ENCODE assay signal across 9 cellular contexts in genomic region chr19:7926727-7927604, GRCh38. TPM values are rescaled to one million over a fixed set of nuclear protein-coding genes. Genes with fewer than 3 reads are reported as not detected.
DNase-seq lines count a peak whose midpoint lies in the region; ATAC-seq and TF ChIP-seq lines count a peak whose summit lies in the region.
"Had no signal": no experiment of that assay in that cellular context is flagged by ENCODE, and none has a peak within 500 bp of the region (broad histone marks: within the 10 kb centered on the region; RNA-seq: fewer than 3 reads in every experiment).

No MANE protein-coding gene starts in this region.

- H3K4me3 Mint-ChIP-seq in stimulated activated naive CD8-positive, alpha-beta T cell treated with anti-CD3 and anti-CD28 coated beads, Interleukin-15, Interleukin-2, amounts not matched to agents 100 ng/mL and 50 ng/mL, for 24 hours, result peak overlapping the region; percentile 57
- peak overlapping the region; percentile 70 for H3K4me3 Mint-ChIP-seq in mesothelial cell of epicardium

- peaks cover 21 to 65% of the 10 kb centered on the region in 2 donors for H3K4me1 ChIP-seq in ascending aorta
- no peaks in the 10 kb centered on the region for H3K4me1 ChIP-seq in aorta (ENCODE audit: control insufficient read depth in 1 of 2, insufficient read depth in 2 of 2, low read length in 2 of 2)

- H3K27ac ChIP-seq in ascending aorta (peak overlapping the region; percentile 93 to 96), aorta (ENCODE audit: low read depth in 1 of 2, low read length in 2 of 2) (no peak overlapping the region)

- no peak overlapping the region for H3K27ac Mint-ChIP-seq in stimulated activated naive CD8-positive, alpha-beta T cell treated with anti-CD3 and anti-CD28 coated beads, Interleukin-15, Interleukin-2, amounts not matched to agents 100 ng/mL and 50 ng/mL, for 24 hours
- H3K27ac Mint-ChIP-seq in mesothelial cell of epicardium, result peak overlapping the region; percentile 91

- peaks cover 9 to 27% of the 10 kb centered on the region in 2 donors for H3K36me3 ChIP-seq in ascending aorta
- H3K36me3 ChIP-seq in aorta (ENCODE audit: control insufficient read depth in 1 of 2, insufficient read depth in 2 of 2, low read length in 1 of 2), result peaks cover 0 to under 1% of the 10 kb centered on the region in 2 donors

- no peaks in the 10 kb centered on the region for H3K9me3 Mint-ChIP-seq in stimulated activated naive CD8-positive, alpha-beta T cell treated with anti-CD3 and anti-CD28 coated beads, Interleukin-15, Interleukin-2, amounts not matched to agents 100 ng/mL and 50 ng/mL, for 24 hours
- no peaks in the 10 kb centered on the region for H3K9me3 Mint-ChIP-seq in mesothelial cell of epicardium

- no peak for ATAC-seq in stimulated activated naive CD8-positive, alpha-beta T cell treated with anti-CD3 and anti-CD28 coated beads, Interleukin-15, Interleukin-2, amounts not matched to agents 100 U/mL and 50 U/mL, for 24 hours
- ATAC-seq in aorta (ENCODE audit: low FRiP score), result no peak
- ATAC-seq in GM18498 (IDR thresholded peaks at IDR 0.05; ENCODE audit: unreplicated experiment), result no peak

- no peaks in the 10 kb centered on the region for H3K27me3 Mint-ChIP-seq in stimulated activated naive CD8-positive, alpha-beta T cell treated with anti-CD3 and anti-CD28 coated beads, Interleukin-15, Interleukin-2, amounts not matched to agents 100 ng/mL and 50 ng/mL, for 24 hours
- no peaks in the 10 kb centered on the region for H3K27me3 Mint-ChIP-seq in mesothelial cell of epicardium (ENCODE audit: low read depth)

- WGBS in aorta, 2 donors, result 88 to 91% methylated on average over 31 to 32 of the region's 32 CpGs

- H3K9me3 ChIP-seq in ascending aorta, result no peaks in the 10 kb centered on the region
- H3K9me3 ChIP-seq in aorta (ENCODE audit: control insufficient read depth, low read length), result no peaks in the 10 kb centered on the region

- peaks cover 22% of the 10 kb centered on the region for H3K36me3 Mint-ChIP-seq in stimulated activated naive CD8-positive, alpha-beta T cell treated with anti-CD3 and anti-CD28 coated beads, Interleukin-15, Interleukin-2, amounts not matched to agents 100 ng/mL and 50 ng/mL, for 24 hours (ENCODE audit: low read depth)
- no peaks in the 10 kb centered on the region for H3K36me3 Mint-ChIP-seq in mesothelial cell of epicardium

- TF ChIP-seq CTCF in ascending aorta (IDR thresholded peaks at IDR 0.05) (no peak), mesothelial cell of epicardium (IDR thresholded peaks at IDR 0.05; ENCODE audit: unreplicated experiment) (no peak)

- intact Hi-C loops in ascending aorta (cut with DNase I), result loop anchor here (5.0 to 10.0 kb wide), 4 partner anchors 588 to 1858 kb away; partner anchors contain the start of genes ALKBH7 and ZNF414
- intact Hi-C loops in aorta (cut with DNase I), result no loop called here

- H3K4me3 ChIP-seq in ascending aorta (no peak overlapping the region), aorta (ENCODE audit: low read length in 2 of 2) (no peak overlapping the region)

- H3K4me1 Mint-ChIP-seq in stimulated activated naive CD8-positive, alpha-beta T cell treated with anti-CD3 and anti-CD28 coated beads, Interleukin-15, Interleukin-2, amounts not matched to agents 100 ng/mL and 50 ng/mL, for 24 hours (ENCODE audit: low read depth), result peaks cover 32% of the 10 kb centered on the region
- H3K4me1 Mint-ChIP-seq in mesothelial cell of epicardium, result peaks cover 34% of the 10 kb centered on the region

- no peaks in the 10 kb centered on the region for H3K27me3 ChIP-seq in ascending aorta
- H3K27me3 ChIP-seq in aorta (ENCODE audit: control insufficient read depth in 1 of 2, insufficient read depth in 2 of 2, low read length in 1 of 2), result no peaks in the 10 kb centered on the region

- DNase-seq in stimulated activated naive CD8-positive, alpha-beta T cell treated with anti-CD3 and anti-CD28 coated beads, Interleukin-15, Interleukin-2, amounts not matched to agents 100 U/mL and 50 U/mL, for 24 hours, result no peak
- DNase-seq in ascending aorta (ENCODE audit: low spot score in 2 of 2), result no peak
- no peak for DNase-seq in mesothelial cell of epicardium (ENCODE audit: low spot score in 2 of 2, unreplicated experiment in 2 of 2)
- peak; percentile 57 to 76 for DNase-seq in aorta
- no peak for DNase-seq in C1 segment of cervical spinal cord (lab: John Stamatoyannopoulos, UW)
- no peak for DNase-seq in GDM1 (lab: John Stamatoyannopoulos, UW)

RNA-seq across cellular contexts. Expression of gene CTXN1, which starts 1.0 kb away (rescaled TPM):
- total RNA-seq in ascending aorta, result not detected
- total RNA-seq in mesothelial cell of epicardium, result 50.5 to 53.6 TPM (median 51.2 TPM) in 3 replicates
- total RNA-seq in aorta, result 1 to 10 TPM; 1.9 to 2.5 TPM
- under 1 TPM in 1 of 2 donors, not detected in 1; 0.51 TPM for polyA plus RNA-seq in aorta

RNA-seq across cellular contexts. Expression of gene SNAPC2, which starts 6.8 kb away (rescaled TPM):
- 30.5 TPM for total RNA-seq in ascending aorta
- 15.6 to 16.8 TPM (median 16.3 TPM) in 3 replicates for total RNA-seq in mesothelial cell of epicardium
- 10 to 100 TPM; 20.0 to 26.6 TPM for total RNA-seq in aorta
- polyA plus RNA-seq in aorta, result 10 to 100 TPM; 12.0 to 22.6 TPM

RNA-seq across cellular contexts. Expression of gene TGFBR3L, which starts 12.3 kb away (rescaled TPM):
- total RNA-seq in ascending aorta, result 7.1 TPM
- total RNA-seq in mesothelial cell of epicardium, result 1.2 to 1.7 TPM (median 1.2 TPM) in 3 replicates
- total RNA-seq in aorta, result under 1 TPM in 1 of 2 donors, not detected in 1; 0.84 TPM
- 1 to 10 TPM in 1 of 2 donors, not detected in 1; 1.5 TPM for polyA plus RNA-seq in aorta
- total RNA-seq: lung microvascular endothelial cell had no signal

RNA-seq across cellular contexts. Expression of gene TIMM44, which starts 16.5 kb away (rescaled TPM):
- total RNA-seq in ascending aorta (151 TPM), mesothelial cell of epicardium (76.3 to 80.7 TPM (median 78.3 TPM) in 3 replicates), aorta (10 to 100 TPM; 44.5 to 53.5 TPM)
- 100 to 1,000 TPM in 1 of 2 donors, 10 to 100 TPM in 1; 26.4 to 126 TPM for polyA plus RNA-seq in aorta

RNA-seq across cellular contexts. Expression of gene MAP2K7, which starts 23.3 kb away (rescaled TPM):
- 37.3 TPM for total RNA-seq in ascending aorta
- total RNA-seq in mesothelial cell of epicardium, result 52.1 to 55.6 TPM (median 52.2 TPM) in 3 replicates
- total RNA-seq in aorta, result 10 to 100 TPM; 26.6 to 34.3 TPM
- 10 to 100 TPM; 14.7 to 23.3 TPM for polyA plus RNA-seq in aorta

Comparison
In these comparisons a context has a peak if more than half of its experiments do, and no peak if none do; other contexts are left out.
1. DNase-seq: peak in aorta (2 of 2); none in stimulated activated naive CD8-positive, alpha-beta T cell treated with anti-CD3 and anti-CD28 coated beads, Interleukin-15, Interleukin-2, amounts not matched to agents 100 U/mL and 50 U/mL, for 24 hours (single experiment), ascending aorta (0 of 2), mesothelial cell of epicardium (0 of 2), C1 segment of cervical spinal cord (0 of 14) and GDM1 (single experiment).
2. H3K27ac ChIP-seq: peak in ascending aorta (2 of 2); none in aorta (0 of 2).
3. RNA of gene CTXN1, which starts 1.0 kb away (total RNA-seq): 50.5 to 53.6 TPM in mesothelial cell of epicardium; 1.9 to 2.5 TPM in aorta and not detected in ascending aorta (single experiment); every median in the first group is over 10 times any median in the second.